Comparison of ENCODE assay signal across 8 cellular contexts in the genomic region with DNA sequence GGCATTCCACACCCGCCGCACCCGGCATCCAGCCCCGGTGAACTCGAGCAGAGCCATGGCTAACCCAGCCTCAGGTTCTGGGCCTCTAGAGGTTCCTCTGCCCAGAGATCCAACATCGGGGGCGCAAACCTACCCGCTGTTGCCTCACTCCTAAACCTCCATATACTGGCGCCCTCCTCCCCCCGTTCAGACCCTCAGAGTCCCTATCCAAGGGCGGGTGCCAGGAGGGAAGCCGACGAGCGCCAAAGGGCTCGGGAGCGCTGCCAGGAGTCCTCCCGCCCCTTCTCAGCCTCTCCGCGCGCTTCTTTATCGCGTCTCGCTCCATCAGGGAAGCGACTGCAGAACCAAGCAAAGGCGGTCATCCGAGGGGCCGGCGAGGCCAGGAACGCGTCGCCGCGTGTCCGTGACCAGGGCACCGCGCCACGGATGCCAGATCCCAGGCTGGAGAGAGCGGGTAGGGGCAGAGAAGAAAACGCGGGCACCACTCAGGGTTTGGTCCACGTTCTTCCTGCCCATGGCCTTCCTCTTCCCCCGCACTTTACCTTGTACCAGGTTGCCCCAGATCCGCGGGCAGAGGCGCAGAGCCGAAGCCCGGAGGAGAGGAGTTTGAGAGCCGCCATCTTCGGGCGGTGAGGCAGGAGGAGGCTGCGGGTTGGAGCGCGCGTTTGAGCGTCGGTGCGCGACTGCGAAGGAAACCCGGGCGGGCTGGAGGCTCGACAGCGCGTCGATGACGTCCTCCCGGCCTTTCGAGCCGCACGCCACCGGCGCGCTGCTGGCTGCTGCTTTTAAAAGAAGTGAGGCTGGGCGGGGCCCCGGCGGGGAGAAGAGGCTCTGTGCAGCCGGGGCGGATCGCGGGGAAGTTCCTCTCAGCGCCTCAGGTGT. TPM values are rescaled to one million over a fixed set of nuclear protein-coding genes. Genes with fewer than 3 reads are reported as not detected.
A peak's percentile ranks its signal among the peaks of the same experiment; 100 is the strongest.
DNase-seq lines count a peak whose midpoint lies in the region; ATAC-seq and TF ChIP-seq lines count a peak whose summit lies in the region.

Gene OXCT1 (minus strand): TSS at position 687 of the 882 bp plus-strand sequence. CDS start 67 bp downstream, at position 620.

- H3K4me1 ChIP-seq in iPS-20b (ENCODE audit: insufficient read depth, low read length), result no peaks in the 10 kb centered on the region

- peaks cover 24% of the 10 kb centered on the region for H3K4me1 Mint-ChIP-seq in MCF 10A (ENCODE audit: insufficient read depth, unreplicated experiment)

- peaks cover 30% of the 10 kb centered on the region for H3K27me3 ChIP-seq in iPS-20b (ENCODE audit: insufficient read depth, low read length)

- TF ChIP-seq POLR2A in GM18526 (IDR thresholded peaks at IDR 0.05; ENCODE audit: extremely low read depth, insufficient read length), result peak; percentile 98

- H3K9me3 Mint-ChIP-seq in MCF 10A (ENCODE audit: unreplicated experiment), result no peaks in the 10 kb centered on the region

- no peaks in the 10 kb centered on the region for H3K9me3 ChIP-seq in iPS-20b (ENCODE audit: insufficient read depth, low read depth, low read length)

- H3K27ac Mint-ChIP-seq in MCF 10A (ENCODE audit: low read depth, unreplicated experiment), result peak within 1 kb of the TSS; percentile 86

- H3K9ac ChIP-seq in iPS-20b (ENCODE audit: low read depth, low read length), result peak within 1 kb of the TSS; percentile 86

- peaks cover 4% of the 10 kb centered on the region; the same call in 1 of the 2 replicates for H3K36me3 ChIP-seq in iPS-20b (ENCODE audit: insufficient read depth, low read depth, low read length)

- H3K27me3 Mint-ChIP-seq in MCF 10A (ENCODE audit: insufficient read depth, unreplicated experiment), result no peaks in the 10 kb centered on the region

- no peaks in the 10 kb centered on the region for H3K36me3 Mint-ChIP-seq in MCF 10A (ENCODE audit: insufficient read depth, unreplicated experiment)

- CTCF ChIA-PET in MCF 10A (lab: Yijun Ruan, JAX), result interaction anchor here (1.0 to 6.1 kb wide), 3 partner anchors 13 to 55 kb away, joined by 3 to 43 read pairs (median 4); partner anchors contain the start of gene FBXO4

- TF ChIP-seq CTCF in MCF 10A (IDR thresholded peaks at IDR 0.05; ENCODE audit: unreplicated experiment), result no peak

- peak within 1 kb of the TSS; percentile 87 for H3K4me3 ChIP-seq in iPS-20b (ENCODE audit: low read length)
- H3K4me3 ChIP-seq in skin epidermis, result peak within 1 kb of the TSS; percentile 66 to 97 (median 73)

- H3K4me3 Mint-ChIP-seq in MCF 10A (ENCODE audit: unreplicated experiment), result peak within 1 kb of the TSS; percentile 89

- intact Hi-C loops in MCF 10A (cut with micrococcal nuclease), result loop anchor here (1.0 kb wide), 1 partner anchor 34 kb away; the partner anchor contains the start of gene RIMOC1

- TSS peak; percentile 34 for BruUV-seq in MCF 10A (replicated peaks; lab: Mats Ljungman, UMichigan)

- peak; percentile 69 for DNase-seq in 8988T
- DNase-seq in NCI-H2107 (lab: John Stamatoyannopoulos, UW), result peak; percentile 78
- peak; percentile 88 for DNase-seq in UCSD-AML1 (lab: John Stamatoyannopoulos, UW; ENCODE audit: unreplicated experiment)
- DNase-seq in MCF 10A (ENCODE audit: unreplicated experiment), result peak; percentile 87

- ATAC-seq in HG03064 (IDR thresholded peaks at IDR 0.05; ENCODE audit: low read depth, unreplicated experiment), result peak; percentile 95

- POLR2A ChIA-PET in MCF 10A (lab: Yijun Ruan, JAX), result interaction anchor here (0.5 to 5.3 kb wide), 13 partner anchors 10 to 1250 kb away, joined by 3 to 57 read pairs (median 4); partner anchors contain the start of genes FBXO4, RIMOC1 and ZNF131

- H3K27ac ChIP-seq in iPS-20b (ENCODE audit: low read length), result no peak within 1 kb of the TSS
- H3K27ac ChIP-seq in skin epidermis, result peak within 1 kb of the TSS; percentile 43 to 96 (median 83)

RNA-seq across cellular contexts. Expression of gene OXCT1, which starts in this region (rescaled TPM):
- 47.1 and 48.6 TPM in 2 replicates for total RNA-seq in MCF 10A (2022)
